In the genomic region with DNA sequence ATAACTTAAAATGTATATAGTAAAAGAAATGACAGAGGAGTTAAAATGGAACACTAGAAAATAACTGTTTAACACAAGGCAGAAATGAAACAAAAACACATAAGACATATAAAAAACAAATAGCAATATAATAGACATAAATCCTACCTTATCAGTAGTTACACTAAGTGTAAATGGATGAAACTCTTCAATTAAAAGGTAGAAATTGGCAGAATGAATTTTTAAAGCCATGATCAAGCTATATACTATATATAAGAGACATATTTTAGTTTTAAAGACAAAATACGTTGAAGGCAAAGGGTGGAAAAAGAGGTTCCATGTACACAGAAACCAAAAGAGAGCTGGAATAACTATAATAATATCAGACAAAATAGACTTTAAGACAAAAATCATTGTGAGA, we compare ENCODE assay signal across 8 cellular contexts. TPM values are rescaled to one million over a fixed set of nuclear protein-coding genes. Genes with fewer than 3 reads are reported as not detected.
"Had no signal": no experiment of that assay in that cellular context is flagged by ENCODE, and none has a peak within 500 bp of the region (broad histone marks: within the 10 kb centered on the region; RNA-seq: fewer than 3 reads in every experiment).

No MANE protein-coding gene starts in this region.

- ATAC-seq: HepG2 had no signal

- H3K4me2 ChIP-seq: KMS-11 had no signal

- H3K9ac ChIP-seq: KMS-11 had no signal

- H3K27ac ChIP-seq: HL-60, KMS-11 had no signal

- DNase-seq: IMR-90, KBM-7, KG1 had no signal

- FAIRE-seq: HepG2, HTR-8/SVneo had no signal

RNA-seq across cellular contexts. Expression of a gene that starts 4.9 kb away (rescaled TPM):
- polyA plus RNA-seq: IgD-negative memory B cell had no signal
